Comparison of ENCODE assay signal across 22 cellular contexts in the genomic region with DNA sequence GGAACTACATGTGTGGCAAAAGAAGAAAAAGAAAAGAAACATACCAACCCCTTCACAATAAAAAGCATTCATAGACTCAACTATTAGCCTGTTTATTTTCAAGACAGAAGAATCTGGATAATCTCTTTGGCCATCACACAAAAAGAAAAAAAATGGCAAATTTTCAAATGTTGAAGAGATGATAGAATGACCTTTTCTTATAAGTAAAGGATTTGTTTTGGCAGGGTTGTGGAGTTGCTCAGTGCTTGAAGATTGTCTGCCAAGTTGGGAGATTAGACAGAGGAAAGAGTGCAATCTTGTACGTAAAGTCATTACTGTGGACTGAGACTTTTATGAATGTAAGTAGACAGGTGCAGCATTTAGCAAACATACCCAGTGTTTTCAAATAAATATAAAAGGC. TPM values are rescaled to one million over a fixed set of nuclear protein-coding genes. Genes with fewer than 3 reads are reported as not detected.
DNase-seq lines count a peak whose midpoint lies in the region; ATAC-seq, FAIRE-seq and TF ChIP-seq lines count a peak whose summit lies in the region.
"Had no signal": no experiment of that assay in that cellular context is flagged by ENCODE, and none has a peak within 500 bp of the region (broad histone marks: within the 10 kb centered on the region; RNA-seq: fewer than 3 reads in every experiment).

No MANE protein-coding gene starts in this region.

- peaks cover 31% of the 10 kb centered on the region for H3K36me3 ChIP-seq in IMR-90 (ENCODE audit: control insufficient read depth, insufficient read depth, low read length)

- no TSS peak for BruUV-seq in IMR-90 (replicated peaks; lab: Mats Ljungman, UMichigan)

- no peak overlapping the region for H2AK9ac ChIP-seq in IMR-90 (replicated peaks; ENCODE audit: low read depth, low read length, poor library complexity)

- peaks cover 0 to 2% of the 10 kb centered on the region in 2 experiments; a peak in 1 of 4 replicates for H3K79me1 ChIP-seq in IMR-90 (ENCODE audit: low read depth in 1 of 2, low read length in 2 of 2)

- no peak overlapping the region for H3K27ac ChIP-seq in IMR-90 (ENCODE audit: insufficient read depth, low read length)
- H3K27ac ChIP-seq: BLaER1, SJCRH30 had no signal

- peaks cover 59% of the 10 kb centered on the region for H3K36me3 Mint-ChIP-seq in brain
- H3K36me3 Mint-ChIP-seq in nephron (ENCODE audit: low read depth) = peaks cover 70% of the 10 kb centered on the region

- H3K4me1 Mint-ChIP-seq in brain = no peaks in the 10 kb centered on the region
- peaks cover 6% of the 10 kb centered on the region for H3K4me1 Mint-ChIP-seq in nephron
- H3K4me1 Mint-ChIP-seq: CD4-positive, CD25-positive, alpha-beta regulatory T cell had no signal

- H4K5ac ChIP-seq in IMR-90 (ENCODE audit: low read depth, low read length) = no peak overlapping the region

- H3K9ac ChIP-seq in IMR-90 (ENCODE audit: low read depth, low read length) = no peak overlapping the region
- H3K9ac ChIP-seq: BLaER1 had no signal

- H3K18ac ChIP-seq in IMR-90 (ENCODE audit: low read depth, low read length) = no peak overlapping the region

- POLR2A ChIA-PET in IMR-90 (lab: Charles Lee; ENCODE audit: unreplicated experiment) = no interaction called here

- H3K4me3 ChIP-seq in IMR-90 (ENCODE audit: insufficient read depth, low read depth, low read length) = no peak overlapping the region
- H3K4me3 ChIP-seq: BLaER1, SJCRH30 had no signal

- CTCF ChIA-PET in IMR-90 (lab: Yijun Ruan, JAX) = interaction anchor here (0.9 kb wide), 1 partner anchor 9 kb away, joined by 3 read pairs; no protein-coding TSS in a partner anchor

- ATAC-seq in IMR-90 (ENCODE audit: low read depth) (no peak), SK-N-SH treated with all-trans-retinoic acid at 6 μM for 48 hours (peak; percentile 69), GM21528 (IDR thresholded peaks at IDR 0.05; ENCODE audit: low FRiP score, unreplicated experiment) (no peak)

- DNase-seq in IMR-90 (peak; percentile 10), GM19239 (ENCODE audit: insufficient read length, low spot score) (no peak), NCI-H146 (lab: John Stamatoyannopoulos, UW) (no peak)
- DNase-seq: CD4-positive, CD25-positive, alpha-beta regulatory T cell; DMS53; HCEC 1CT; KG1; NCI-H1092; NCI-H1417 treated with DMSO at 0.1 percent for 48 hours; NCI-H187; NCI-H2081 treated with DMSO at 0.1 percent for 48 hours; NCI-H2171; NCI-H524 treated with DMSO at 0.1 percent for 48 hours; NCI-H774; SJCRH30 had no signal

- FAIRE-seq in GM19239 (lab: Jason Lieb, UNC) = no peak
- FAIRE-seq: D721Med, H1 had no signal

- no peak for TF ChIP-seq POLR2A in IMR-90 (IDR thresholded peaks at IDR 0.05; ENCODE audit: low read depth, low read length)

- H2BK15ac ChIP-seq in IMR-90 (ENCODE audit: low read depth, low read length) = no peak overlapping the region

- in situ Hi-C loops in IMR-90 (cut with MboI; ENCODE audit: low sequenced_read_pairs) = no loop called here

- no peak overlapping the region for H4K91ac ChIP-seq in IMR-90 (ENCODE audit: insufficient read depth, low read depth, low read length)

- no peak overlapping the region for H3K4ac ChIP-seq in IMR-90 (ENCODE audit: low read depth, low read length)

- H3K9me3 ChIP-seq in IMR-90 (ENCODE audit: control insufficient read depth, insufficient read depth, low read length) = no peaks in the 10 kb centered on the region; the same call in 1 of the 2 replicates

- intact Hi-C loops in IMR-90 (cut with micrococcal nuclease) = no loop called here

- H3K23ac ChIP-seq in IMR-90 (ENCODE audit: low read depth, low read length) = no peak overlapping the region

- H2AK5ac ChIP-seq in IMR-90 (ENCODE audit: low read depth, low read length) = no peak overlapping the region

- H3K9me3 Mint-ChIP-seq in brain (peaks cover 10 to 27% (median 21%) of the 10 kb centered on the region in 5 experiments), nephron (peaks cover 16% of the 10 kb centered on the region)

- WGBS in IMR-90 (ENCODE audit: extremely low coverage in 2 of 2, insufficient read length in 1 of 2), 2 experiments = no CpG with 5 or more reads among the region's 1 CpG

- H2BK20ac ChIP-seq in IMR-90 (ENCODE audit: low read depth, low read length) = no peak overlapping the region

- H2AFZ ChIP-seq in IMR-90 (replicated peaks; ENCODE audit: low read length, poor library complexity) = no peak overlapping the region

- H3K27me3 Mint-ChIP-seq in brain = no peaks in the 10 kb centered on the region
- no peaks in the 10 kb centered on the region for H3K27me3 Mint-ChIP-seq in nephron (ENCODE audit: low read depth)
- H3K27me3 Mint-ChIP-seq: CD4-positive, CD25-positive, alpha-beta regulatory T cell had no signal

- H2BK5ac ChIP-seq in IMR-90 (ENCODE audit: low read depth, low read length, poor library complexity, severe bottlenecking) = no peak overlapping the region

- TF ChIP-seq RAD21 in IMR-90 (IDR thresholded peaks at IDR 0.05; ENCODE audit: low read length) = no peak

- no peak overlapping the region for H3K4me2 ChIP-seq in IMR-90 (ENCODE audit: low read depth, low read length)
- H3K4me2 ChIP-seq: BLaER1 had no signal

- no peaks in the 10 kb centered on the region for H3K9me1 ChIP-seq in IMR-90 (ENCODE audit: insufficient read depth, low read length)

- H4K20me1 ChIP-seq in IMR-90 (ENCODE audit: insufficient read depth, low read length) = no peaks in the 10 kb centered on the region
- H4K20me1 ChIP-seq: BLaER1 had no signal

- H2BK120ac ChIP-seq in IMR-90 (ENCODE audit: low read depth, low read length) = no peak overlapping the region

- H3K4me3 Mint-ChIP-seq in brain (no peak overlapping the region), nephron (no peak overlapping the region)
- H3K4me3 Mint-ChIP-seq: CD4-positive, CD25-positive, alpha-beta regulatory T cell had no signal

- no peaks in the 10 kb centered on the region for H3K27me3 ChIP-seq in IMR-90 (ENCODE audit: control insufficient read depth, insufficient read depth, low read length)
- H3K27me3 ChIP-seq: BLaER1, SJCRH30 had no signal

- no peak for TF ChIP-seq CTCF in IMR-90 (conservative IDR thresholded peaks at IDR 0.05; ENCODE audit: low read depth, low read length)
- TF ChIP-seq CTCF in brain (conservative IDR thresholded peaks at IDR 0.05) = no peak
- no peak for TF ChIP-seq CTCF in nephron (IDR thresholded peaks at IDR 0.05; ENCODE audit: unreplicated experiment in 3 of 3)

- H3K56ac ChIP-seq in IMR-90 (ENCODE audit: extremely low read depth, insufficient read depth, low read length) = no peak overlapping the region

- no peak overlapping the region for H3K14ac ChIP-seq in IMR-90 (replicated peaks; ENCODE audit: low read depth, low read length)

- H3K27ac Mint-ChIP-seq in brain (peak overlapping the region in 3 of 5 experiments; percentile 22 to 37 (median 27)), nephron (peak overlapping the region in 2 of 3 experiments; percentile 25 to 41)
- H3K27ac Mint-ChIP-seq: CD4-positive, CD25-positive, alpha-beta regulatory T cell had no signal

- H3K4me1 ChIP-seq in IMR-90 (ENCODE audit: control insufficient read depth, insufficient read depth, low read length) = no peaks in the 10 kb centered on the region
- H3K4me1 ChIP-seq: BLaER1, SJCRH30 had no signal

- dilution Hi-C loops in IMR-90 (cut with HindIII; ENCODE audit: low sequenced_read_pairs, unreplicated experiment) = no loop called here

- no peak overlapping the region for H4K8ac ChIP-seq in IMR-90 (ENCODE audit: low read depth in 2 of 2, low read length in 2 of 2)

TF ChIP-seq in IMR-90, 13 proteins besides CTCF, POLR2A, EP300 and RAD21 (continues in another document):
- TF ChIP-seq MAZ (IDR thresholded peaks at IDR 0.05; ENCODE audit: borderline replicate concordance, low read depth, low read length) (no peak), NFE2L2 (IDR thresholded peaks at IDR 0.05; ENCODE audit: low read depth, low read length) (no peak), CEBPB (IDR thresholded peaks at IDR 0.05; ENCODE audit: low read depth, low read length) (no peak), SMC3 (IDR thresholded peaks at IDR 0.05; ENCODE audit: low read depth, low read length) (no peak), RCOR1 (IDR thresholded peaks at IDR 0.05; ENCODE audit: insufficient replicate concordance, low read length) (no peak), CHD1 (IDR thresholded peaks at IDR 0.05; ENCODE audit: low read depth, low read length) (no peak)
- TF ChIP-seq, protein P1, sequence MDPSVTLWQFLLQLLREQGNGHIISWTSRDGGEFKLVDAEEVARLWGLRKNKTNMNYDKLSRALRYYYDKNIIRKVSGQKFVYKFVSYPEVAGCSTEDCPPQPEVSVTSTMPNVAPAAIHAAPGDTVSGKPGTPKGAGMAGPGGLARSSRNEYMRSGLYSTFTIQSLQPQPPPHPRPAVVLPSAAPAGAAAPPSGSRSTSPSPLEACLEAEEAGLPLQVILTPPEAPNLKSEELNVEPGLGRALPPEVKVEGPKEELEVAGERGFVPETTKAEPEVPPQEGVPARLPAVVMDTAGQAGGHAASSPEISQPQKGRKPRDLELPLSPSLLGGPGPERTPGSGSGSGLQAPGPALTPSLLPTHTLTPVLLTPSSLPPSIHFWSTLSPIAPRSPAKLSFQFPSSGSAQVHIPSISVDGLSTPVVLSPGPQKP (IDR thresholded peaks at IDR 0.05; ENCODE audit: borderline replicate concordance, low read depth, low read length) = no peak

TF ChIP-seq in SK-N-SH treated with all-trans-retinoic acid at 6 μM for 48 hours, 23 proteins besides CTCF, POLR2A, EP300 and RAD21 (continues in another document):
- TF ChIP-seq BACH2 (CRISPR knock-in tag; IDR thresholded peaks at IDR 0.05; ENCODE audit: borderline replicate concordance) (no peak), ZC3H10 (CRISPR knock-in tag; IDR thresholded peaks at IDR 0.05) (no peak), ARNTL (CRISPR knock-in tag; IDR thresholded peaks at IDR 0.05; ENCODE audit: borderline replicate concordance, low read depth) (no peak), PPARA (CRISPR knock-in tag; IDR thresholded peaks at IDR 0.05; ENCODE audit: borderline replicate concordance) (no peak)
- TF ChIP-seq, protein P2, sequence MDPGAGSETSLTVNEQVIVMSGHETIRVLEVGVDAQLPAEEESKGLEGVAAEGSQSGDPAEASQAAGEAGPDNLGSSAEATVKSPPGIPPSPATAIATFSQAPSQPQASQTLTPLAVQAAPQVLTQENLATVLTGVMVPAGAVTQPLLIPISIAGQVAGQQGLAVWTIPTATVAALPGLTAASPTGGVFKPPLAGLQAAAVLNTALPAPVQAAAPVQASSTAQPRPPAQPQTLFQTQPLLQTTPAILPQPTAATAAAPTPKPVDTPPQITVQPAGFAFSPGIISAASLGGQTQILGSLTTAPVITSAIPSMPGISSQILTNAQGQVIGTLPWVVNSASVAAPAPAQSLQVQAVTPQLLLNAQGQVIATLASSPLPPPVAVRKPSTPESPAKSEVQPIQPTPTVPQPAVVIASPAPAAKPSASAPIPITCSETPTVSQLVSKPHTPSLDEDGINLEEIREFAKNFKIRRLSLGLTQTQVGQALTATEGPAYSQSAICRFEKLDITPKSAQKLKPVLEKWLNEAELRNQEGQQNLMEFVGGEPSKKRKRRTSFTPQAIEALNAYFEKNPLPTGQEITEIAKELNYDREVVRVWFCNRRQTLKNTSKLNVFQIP (CRISPR knock-in tag; IDR thresholded peaks at IDR 0.05; ENCODE audit: borderline replicate concordance, low read depth) = no peak

RNA-seq across cellular contexts. Expression of a gene that starts 18.5 kb away (rescaled TPM):
- 19.9 and 26.4 TPM in 2 replicates for total RNA-seq in IMR-90 (2012; rRNA removed)
- polyA plus RNA-seq in IMR-90 (2012; rRNA removed) = 2.1 and 2.6 TPM in 2 replicates
- 0.56 and 0.64 TPM in 2 replicates for polyA plus RNA-seq in IMR-90 (2012; cell fraction: cytosol; rRNA removed)
- 0.47 and 4.2 TPM in 2 replicates for polyA plus RNA-seq in IMR-90 (2012; cell fraction: nucleus; rRNA removed; ENCODE audit: low replicate concordance)
- polyA plus RNA-seq in brain (ENCODE audit: insufficient read depth, low read depth, low replicate concordance) = 6.3 TPM
- polyA plus RNA-seq: CD4-positive, CD25-positive, alpha-beta regulatory T cell had no signal
